ENCODE assay signal across 31 cellular contexts in genomic region chr1:14102180-14102579, GRCh38.
"Had no signal": no experiment of that assay in that cellular context is flagged by ENCODE, and none has a peak within 500 bp of the region (broad histone marks: within the 10 kb centered on the region; RNA-seq: fewer than 3 reads in every experiment).

No MANE protein-coding gene starts in this region.

- FAIRE-seq: small intestine had no signal

- H3K4me3 ChIP-seq: ovary, psoas muscle, right lobe of liver, sigmoid colon, suprapubic skin, testis, tibial artery, transverse colon, upper lobe of right lung, uterus had no signal

- H3K36me3 ChIP-seq: neutrophil, ovary, right lobe of liver, sigmoid colon, suprapubic skin, tibial artery, transverse colon, upper lobe of right lung, uterus had no signal

- H3K9me3 ChIP-seq: neutrophil, ovary, right lobe of liver, sigmoid colon, suprapubic skin, testis, tibial artery, transverse colon, upper lobe of right lung, uterus had no signal

- H3K27ac Mint-ChIP-seq: natural killer cell treated with Interleukin-12 subunit alpha and Interleukin-12 subunit beta and Interleukin-15 and Interleukin-18, amount 100 ng/mL, for 72 hours; nephron progenitor cell; progenitor cell of endocrine pancreas; stimulated activated effector memory CD8-positive, alpha-beta T cell treated with anti-CD3 and anti-CD28 coated beads, Interleukin-12 subunit alpha, Interleukin-12 subunit beta, amount 100 ng/mL, for 72 hours; stimulated activated naive CD8-positive, alpha-beta T cell treated with anti-CD3 and anti-CD28 coated beads, Interleukin-15, amount 100 ng/mL, for 72 hours; type B pancreatic cell had no signal

- H3K4me3 Mint-ChIP-seq: naive thymus-derived CD8-positive, alpha-beta T cell; natural killer cell treated with Interleukin-12 subunit alpha and Interleukin-12 subunit beta and Interleukin-15 and Interleukin-18, amount 100 ng/mL, for 72 hours; nephron progenitor cell; neural crest cell; stimulated activated effector memory CD8-positive, alpha-beta T cell treated with anti-CD3 and anti-CD28 coated beads, Interleukin-12 subunit alpha, Interleukin-12 subunit beta, amount 100 ng/mL, for 72 hours; stimulated activated naive CD8-positive, alpha-beta T cell treated with anti-CD3 and anti-CD28 coated beads, Interleukin-15, amount 100 ng/mL, for 72 hours; type B pancreatic cell had no signal

- H3K9ac ChIP-seq: parathyroid adenoma had no signal

- ATAC-seq: naive thymus-derived CD8-positive, alpha-beta T cell; natural killer cell treated with Interleukin-12 subunit alpha and Interleukin-12 subunit beta and Interleukin-15 and Interleukin-18, amount 100 ng/mL, for 72 hours; psoas muscle; right cardiac atrium; right lobe of liver; stimulated activated effector memory CD8-positive, alpha-beta T cell treated with anti-CD3 and anti-CD28 coated beads, Interleukin-12 subunit alpha, Interleukin-12 subunit beta, amount 100 ng/mL, for 72 hours; stimulated activated naive CD8-positive, alpha-beta T cell treated with anti-CD3 and anti-CD28 coated beads, Interleukin-15, amount 100 ng/mL, for 72 hours; stimulated activated naive CD8-positive, alpha-beta T cell treated with anti-CD3 and anti-CD28 coated beads, Interleukin-15, Interleukin-2, amounts not matched to agents 100 U/mL and 50 U/mL, for 24 hours; upper lobe of right lung had no signal

- H3K4me1 ChIP-seq: parathyroid adenoma, psoas muscle, right lobe of liver, sigmoid colon, suprapubic skin, testis, tibial artery, transverse colon, upper lobe of right lung, uterus had no signal

- H3K27me3 ChIP-seq: neutrophil, ovary, right lobe of liver, sigmoid colon, suprapubic skin, testis, transverse colon, upper lobe of right lung, uterus had no signal

- H3K9me3 Mint-ChIP-seq: natural killer cell treated with Interleukin-12 subunit alpha and Interleukin-12 subunit beta and Interleukin-15 and Interleukin-18, amount 100 ng/mL, for 72 hours; nephron progenitor cell; stimulated activated effector memory CD8-positive, alpha-beta T cell treated with anti-CD3 and anti-CD28 coated beads, Interleukin-12 subunit alpha, Interleukin-12 subunit beta, amount 100 ng/mL, for 72 hours; stimulated activated naive CD8-positive, alpha-beta T cell treated with anti-CD3 and anti-CD28 coated beads, Interleukin-15, amount 100 ng/mL, for 72 hours had no signal

- H3K27ac ChIP-seq: neutrophil, ovary, parathyroid adenoma, psoas muscle, right lobe of liver, sigmoid colon, suprapubic skin, testis, tibial artery, transverse colon, upper lobe of right lung, uterus had no signal

- H3K4me1 Mint-ChIP-seq: naive thymus-derived CD8-positive, alpha-beta T cell; stimulated activated effector memory CD8-positive, alpha-beta T cell treated with anti-CD3 and anti-CD28 coated beads, Interleukin-12 subunit alpha, Interleukin-12 subunit beta, amount 100 ng/mL, for 72 hours; stimulated activated naive CD8-positive, alpha-beta T cell treated with anti-CD3 and anti-CD28 coated beads, Interleukin-15, amount 100 ng/mL, for 72 hours had no signal

- H3K79me2 ChIP-seq: parathyroid adenoma had no signal

- H3K36me3 Mint-ChIP-seq: naive thymus-derived CD8-positive, alpha-beta T cell; natural killer cell treated with Interleukin-12 subunit alpha and Interleukin-12 subunit beta and Interleukin-15 and Interleukin-18, amount 100 ng/mL, for 72 hours; stimulated activated effector memory CD8-positive, alpha-beta T cell treated with anti-CD3 and anti-CD28 coated beads, Interleukin-12 subunit alpha, Interleukin-12 subunit beta, amount 100 ng/mL, for 72 hours; type B pancreatic cell had no signal

- H2AFZ ChIP-seq: parathyroid adenoma had no signal

- DNase-seq: naive thymus-derived CD8-positive, alpha-beta T cell; nephron progenitor cell; nucleus accumbens; ovary; posterior cingulate gyrus; psoas muscle; right cardiac atrium; right lobe of liver; sigmoid colon; small intestine; stimulated activated CD4-positive, alpha-beta T cell treated with anti-CD3 and anti-CD28 coated beads, Interleukin-15, amount 100 ng/mL, for 24 hours; stimulated activated CD4-positive, alpha-beta T cell treated with anti-CD3 and anti-CD28 coated beads, Interleukin-2, amount 100 ng/mL, for 24 hours; stimulated activated CD4-positive, alpha-beta T cell treated with anti-CD3 and anti-CD28 coated beads, Interleukin-2, amount 100 ng/mL, for 48 hours; stimulated activated CD4-positive, alpha-beta T cell treated with anti-CD3 and anti-CD28 coated beads, Interleukin-4, amount 100 ng/mL, for 24 hours; stimulated activated naive CD4-positive, alpha-beta T cell; stimulated activated naive CD8-positive, alpha-beta T cell treated with anti-CD3 and anti-CD28 coated beads, Interleukin-15, amount 100 ng/mL, for 72 hours; stimulated activated naive CD8-positive, alpha-beta T cell treated with anti-CD3 and anti-CD28 coated beads, Interleukin-15, Interleukin-2, amounts not matched to agents 100 U/mL and 50 U/mL, for 24 hours; substantia nigra; testis; tibial artery; transverse colon; upper lobe of right lung; uterus had no signal
